Comparison of ENCODE assay signal across 8 cellular contexts in the genomic region with DNA sequence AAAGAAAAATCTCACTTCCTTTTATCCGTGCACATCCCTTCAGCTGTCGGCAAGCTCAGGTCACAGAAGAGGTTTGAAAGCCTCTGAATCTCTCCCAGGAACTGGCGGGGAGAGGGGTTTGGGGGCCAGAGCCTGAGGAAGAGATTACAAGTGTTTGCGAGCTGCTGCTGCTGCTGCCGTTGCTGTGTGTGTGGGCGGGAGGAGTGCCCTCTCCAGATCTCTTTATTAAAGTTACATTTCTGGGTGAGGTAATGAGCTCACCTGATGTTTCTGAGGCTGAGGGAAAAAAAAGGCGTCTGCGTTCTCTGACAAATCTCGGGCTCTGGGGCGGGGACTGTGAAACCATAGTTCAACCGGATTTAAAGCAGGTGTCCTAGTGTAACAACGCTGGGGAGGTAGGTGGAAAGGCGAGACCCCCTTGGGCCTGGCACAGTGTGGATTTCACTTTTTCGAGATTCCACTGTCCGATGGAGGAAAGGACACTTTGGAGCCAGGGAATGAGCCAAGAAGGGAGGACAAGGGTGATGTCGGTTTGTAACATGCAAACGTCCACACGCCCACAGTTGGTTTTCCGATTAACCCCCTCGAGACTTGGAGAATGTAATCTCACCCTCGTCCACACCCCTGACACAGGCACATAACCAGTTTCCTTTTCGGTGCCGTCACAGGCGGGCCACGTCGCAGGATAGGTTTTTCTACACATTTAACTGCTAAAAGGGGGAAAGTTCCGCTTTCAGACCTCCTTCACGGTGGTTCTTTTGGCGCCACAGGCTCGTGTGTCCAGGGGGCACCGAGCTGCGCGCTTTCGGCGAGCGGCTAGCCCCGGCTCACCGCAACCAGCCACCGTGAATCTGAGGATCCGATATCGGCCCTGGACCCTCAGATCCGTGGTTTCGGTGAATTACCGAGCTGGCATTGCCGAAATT. TPM values are rescaled to one million over a fixed set of nuclear protein-coding genes. Genes with fewer than 3 reads are reported as not detected.
DNase-seq lines count a peak whose midpoint lies in the region; ATAC-seq and TF ChIP-seq lines count a peak whose summit lies in the region.

No MANE protein-coding gene starts in this region.

- H3K36me3 ChIP-seq in BE2C (peaks cover 8% of the 10 kb centered on the region), endocrine pancreas (ENCODE audit: control insufficient read depth, insufficient read depth, low read length) (no peaks in the 10 kb centered on the region), mesodermal cell (ENCODE audit: control insufficient read depth, insufficient read depth, low read length) (no peaks in the 10 kb centered on the region)

- peak; percentile 73 for TF ChIP-seq POLR2A in GM19193 (IDR thresholded peaks at IDR 0.05; ENCODE audit: extremely low read depth, insufficient read depth, insufficient read length)

- TF ChIP-seq CTCF in BE2C (IDR thresholded peaks at IDR 0.05; ENCODE audit: low read depth, low read length) = no peak

- peak overlapping the region; percentile 98 for H3K9ac ChIP-seq in endocrine pancreas (ENCODE audit: control insufficient read depth, insufficient read depth, low read length)

- peak; percentile 31 for ATAC-seq in HG03378 (IDR thresholded peaks at IDR 0.05; ENCODE audit: unreplicated experiment)

- WGBS in mesodermal cell (ENCODE audit: insufficient coverage in 2 of 2), 2 experiments = 0 to 1% methylated on average over 29 to 33 of the region's 45 CpGs

- H3K27ac ChIP-seq in mesodermal cell (ENCODE audit: low read depth, low read length, severe bottlenecking) = peak overlapping the region; percentile 50

- H3K4me1 ChIP-seq in BE2C = peaks cover 13% of the 10 kb centered on the region
- H3K4me1 ChIP-seq in endocrine pancreas (ENCODE audit: control insufficient read depth, insufficient read depth, low read length) = peaks cover 26% of the 10 kb centered on the region
- peaks cover 18% of the 10 kb centered on the region for H3K4me1 ChIP-seq in mesodermal cell (ENCODE audit: control insufficient read depth, insufficient read depth, low read length, poor library complexity, severe bottlenecking)

- H3K9me3 ChIP-seq in BE2C = no peaks in the 10 kb centered on the region
- no peaks in the 10 kb centered on the region for H3K9me3 ChIP-seq in endocrine pancreas (ENCODE audit: control insufficient read depth, low read length)
- no peaks in the 10 kb centered on the region for H3K9me3 ChIP-seq in mesodermal cell (ENCODE audit: control insufficient read depth, low read length)

- DNase-seq in BE2C (peak; percentile 41), NCI-H748 treated with DMSO at 0.1 percent for 48 hours (lab: John Stamatoyannopoulos, UW) (peak; percentile 67)
- peak; percentile 34 to 51 for DNase-seq in activated CD8-positive, alpha-beta memory T cell treated with anti-CD3 and anti-CD28 coated beads for 1 hour (ENCODE audit: extremely low read depth in 1 of 2, low read depth in 1 of 2)
- peak; percentile 20 to 46 for DNase-seq in stimulated activated CD8-positive, alpha-beta memory T cell treated with anti-CD3 and anti-CD28 coated beads, Interleukin-2, amount 100 ng/mL, for 1 hour (ENCODE audit: low read depth in 2 of 2)

- H3K4me3 ChIP-seq in BE2C (ENCODE audit: low read depth, low read length) (peak overlapping the region; percentile 82), endocrine pancreas (ENCODE audit: control insufficient read depth, insufficient read depth, low read length) (peak overlapping the region; percentile 82), mesodermal cell (ENCODE audit: extremely low read depth, insufficient read depth, low read length, poor library complexity, severe bottlenecking) (peak overlapping the region; percentile 65)

- no peaks in the 10 kb centered on the region for H3K27me3 ChIP-seq in BE2C
- no peaks in the 10 kb centered on the region for H3K27me3 ChIP-seq in endocrine pancreas (ENCODE audit: control insufficient read depth, insufficient read depth, low read length)

RNA-seq across cellular contexts. Expression of a gene that starts 2.1 kb away (rescaled TPM):
- polyA plus RNA-seq in BE2C (2012; ENCODE audit: insufficient read depth, insufficient read length, low read depth) = 67.4 TPM
- polyA plus RNA-seq in mesodermal cell (2013, experiment 1 of 2) = 77.3 TPM
- 98.1 TPM for polyA plus RNA-seq in mesodermal cell (2013, experiment 2 of 2)

Comparison
In these comparisons a context has a peak if more than half of its experiments do, and no peak if none do; other contexts are left out.
1. Peak in every context shown above with its lines: DNase-seq, ATAC-seq, H3K4me3 ChIP-seq and H3K27ac ChIP-seq.